ENCODE assay signal across 25 cellular contexts in genomic region chr2:83615491-83615890, GRCh38.
"Had no signal": no experiment of that assay in that cellular context is flagged by ENCODE, and none has a peak within 500 bp of the region (broad histone marks: within the 10 kb centered on the region; RNA-seq: fewer than 3 reads in every experiment).

No MANE protein-coding gene starts in this region.

- H3K9me3 ChIP-seq: colonic mucosa, lower lobe of right lung, mucosa of descending colon had no signal

- DNase-seq: colonic mucosa; cortex of kidney; dermis blood vessel endothelial cell; dorsolateral prefrontal cortex; effector CD4-positive, alpha-beta T cell; effector memory CD8-positive, alpha-beta T cell; endodermal cell; erythroblast; esophagus squamous epithelium; foreskin keratinocyte; heart right ventricle; hippocampal formation; left cardiac atrium; left lung; left ventricle myocardium superior; lower lobe of right lung; mesenchymal stem cell; mucosa of descending colon; naive B cell; naive thymus-derived CD8-positive, alpha-beta T cell had no signal

- H3K4me1 ChIP-seq: colonic mucosa, esophagus squamous epithelium, foreskin keratinocyte, gastroesophageal sphincter, heart right ventricle, left lung, lower lobe of right lung had no signal

- H3K4me3 ChIP-seq: colonic mucosa, dorsolateral prefrontal cortex, esophagus squamous epithelium, gastroesophageal sphincter, heart right ventricle, left lung, lower lobe of right lung, mucosa of descending colon had no signal

- FAIRE-seq: endometrium, frontal cortex, islet of Langerhans, keratinocyte had no signal

- H3K27me3 ChIP-seq: colonic mucosa, dorsolateral prefrontal cortex, esophagus squamous epithelium, foreskin keratinocyte, gastroesophageal sphincter, heart right ventricle, left lung had no signal

- H3K36me3 ChIP-seq: colonic mucosa, esophagus squamous epithelium, gastroesophageal sphincter, heart right ventricle, left lung, lower lobe of right lung had no signal
